In genomic region chr6:34655876-34656377, GRCh38 we compare ENCODE assay signal across 8 cellular contexts. TPM values are rescaled to one million over a fixed set of nuclear protein-coding genes. Genes with fewer than 3 reads are reported as not detected.
DNase-seq lines count a peak whose midpoint lies in the region; ATAC-seq and TF ChIP-seq lines count a peak whose summit lies in the region.
"Not testable (repeated sequence)": the region's sequence is repeated elsewhere in the genome, so short reads cannot be mapped to it uniquely, and the experiment has no call there.

No MANE protein-coding gene starts in this region.

- H3K4me3 Mint-ChIP-seq in IgD-negative memory B cell (peak overlapping the region; percentile 77 to 93 (median 86)), type B pancreatic cell (peak overlapping the region; percentile 2)

- peak overlapping the region; percentile 67 to 98 (median 96) for H3K27ac Mint-ChIP-seq in IgD-negative memory B cell
- peak overlapping the region; percentile 89 for H3K27ac Mint-ChIP-seq in type B pancreatic cell

- not testable (repeated sequence) for H3K27me3 Mint-ChIP-seq in IgD-negative memory B cell, type B pancreatic cell

- H3K9me3 Mint-ChIP-seq in IgD-negative memory B cell, type B pancreatic cell: not testable (repeated sequence)

- H3K36me3 ChIP-seq in GM06990 (ENCODE audit: control insufficient read depth, insufficient read depth, low read length); gastrocnemius medialis: not testable (repeated sequence)
- peaks cover 0 to 12% of the 10 kb centered on the region in 2 donors for H3K36me3 ChIP-seq in adrenal gland (replicated peaks in 1 of 2)
- H3K36me3 ChIP-seq in lower lobe of right lung: peaks cover 18% of the 10 kb centered on the region

- DNase-seq in GM06990 (ENCODE audit: extremely low read depth, insufficient read length): peak; percentile 76
- DNase-seq in adrenal gland; epithelial cell of proximal tubule (ENCODE audit: low read depth); lower lobe of right lung; gastrocnemius medialis; type B pancreatic cell (ENCODE audit: extremely low spot score, unreplicated experiment): not testable (repeated sequence)

- not testable (repeated sequence) for H3K9me3 ChIP-seq in adrenal gland (replicated peaks in 1 of 3); lower lobe of right lung; gastrocnemius medialis

- H3K4me1 Mint-ChIP-seq in IgD-negative memory B cell (peaks cover 44 to 48% (median 47%) of the 10 kb centered on the region in 3 donors), type B pancreatic cell (ENCODE audit: unreplicated experiment) (peaks cover 28% of the 10 kb centered on the region)

- not testable (repeated sequence) for H3K27me3 ChIP-seq in GM06990 (replicated peaks; ENCODE audit: control insufficient read depth, insufficient read depth, low read length); adrenal gland; lower lobe of right lung (ENCODE audit: low read depth); gastrocnemius medialis

- H3K4me3 ChIP-seq in GM06990 (replicated peaks; ENCODE audit: low read depth, low read length): peak overlapping the region; percentile 23
- not testable (repeated sequence) for H3K4me3 ChIP-seq in adrenal gland
- H3K4me3 ChIP-seq in epithelial cell of proximal tubule (ENCODE audit: low read depth, low read length): peak overlapping the region; percentile 1
- H3K4me3 ChIP-seq in lower lobe of right lung: peak overlapping the region; percentile 9
- peak overlapping the region; percentile 51 to 60 (median 58) for H3K4me3 ChIP-seq in gastrocnemius medialis

- in situ Hi-C loops in gastrocnemius medialis (cut with MboI; ENCODE audit: low sequenced_read_pairs in 4 of 4): not testable (repeated sequence)

- WGBS in adrenal gland, 4 donors: 72 to 83% (median 74%) methylated on average over 11 of the region's 11 CpGs

- not testable (repeated sequence) for TF ChIP-seq CTCF in GM06990 (IDR thresholded peaks at IDR 0.05; ENCODE audit: insufficient read depth, low read length, poor library complexity, severe bottlenecking); VCaP (conservative IDR thresholded peaks at IDR 0.05); adrenal gland (IDR thresholded peaks at IDR 0.05); epithelial cell of proximal tubule (conservative IDR thresholded peaks at IDR 0.05; ENCODE audit: low read depth, low read length); lower lobe of right lung (IDR thresholded peaks at IDR 0.05); gastrocnemius medialis (IDR thresholded peaks at IDR 0.05 in 4 of 5, conservative IDR thresholded peaks at IDR 0.05 in 1 of 5); type B pancreatic cell (conservative IDR thresholded peaks at IDR 0.05)

- intact Hi-C loops in adrenal gland (cut with DNase I); lower lobe of right lung (cut with DNase I): not testable (repeated sequence)
- intact Hi-C loops in gastrocnemius medialis (cut with DNase I; ENCODE audit: low total_unique reads): loop anchor here (5.0 kb wide), 1 partner anchor 409 kb away; the partner anchor contains the start of gene SMIM29

- not testable (repeated sequence) for TF ChIP-seq POLR2A in adrenal gland (IDR thresholded peaks at IDR 0.05); gastrocnemius medialis (IDR thresholded peaks at IDR 0.05)

- peak overlapping the region; percentile 92 for H3K27ac ChIP-seq in VCaP
- H3K27ac ChIP-seq in adrenal gland: peak overlapping the region; percentile 42 to 99 (median 93)
- peak overlapping the region; percentile 87 for H3K27ac ChIP-seq in lower lobe of right lung
- peak overlapping the region; percentile 92 to 97 (median 94) for H3K27ac ChIP-seq in gastrocnemius medialis

- H3K4me1 ChIP-seq in adrenal gland (replicated peaks in 1 of 2) (peaks cover 26 to 37% of the 10 kb centered on the region in 2 donors), lower lobe of right lung (peaks cover 58% of the 10 kb centered on the region), gastrocnemius medialis (peaks cover 62 to 64% of the 10 kb centered on the region in 2 donors)

- not testable (repeated sequence) for H3K36me3 Mint-ChIP-seq in IgD-negative memory B cell, type B pancreatic cell

- ATAC-seq in lower lobe of right lung: peak in 1 of 2 donors; percentile 4
- ATAC-seq in gastrocnemius medialis: not testable (repeated sequence)

RNA-seq across cellular contexts. Expression of gene ILRUN, which starts 40.6 kb away (rescaled TPM):
- polyA plus RNA-seq in IgD-negative memory B cell (15.4 TPM), adrenal gland (10 to 100 TPM; 18.2 to 62.8 (median 30.7) TPM)
- total RNA-seq in adrenal gland (10 to 100 TPM; 59.5 to 84.1 (median 71.7) TPM), epithelial cell of proximal tubule (22.0 and 29.8 TPM in 2 replicates), lower lobe of right lung (90.3 TPM), gastrocnemius medialis (100 to 1,000 TPM; 136 to 252 (median 169) TPM), type B pancreatic cell (ENCODE audit: low replicate concordance) (60.3 and 83.4 TPM in 2 replicates)
